Comparison of ENCODE assay signal across 8 cellular contexts in the genomic region with DNA sequence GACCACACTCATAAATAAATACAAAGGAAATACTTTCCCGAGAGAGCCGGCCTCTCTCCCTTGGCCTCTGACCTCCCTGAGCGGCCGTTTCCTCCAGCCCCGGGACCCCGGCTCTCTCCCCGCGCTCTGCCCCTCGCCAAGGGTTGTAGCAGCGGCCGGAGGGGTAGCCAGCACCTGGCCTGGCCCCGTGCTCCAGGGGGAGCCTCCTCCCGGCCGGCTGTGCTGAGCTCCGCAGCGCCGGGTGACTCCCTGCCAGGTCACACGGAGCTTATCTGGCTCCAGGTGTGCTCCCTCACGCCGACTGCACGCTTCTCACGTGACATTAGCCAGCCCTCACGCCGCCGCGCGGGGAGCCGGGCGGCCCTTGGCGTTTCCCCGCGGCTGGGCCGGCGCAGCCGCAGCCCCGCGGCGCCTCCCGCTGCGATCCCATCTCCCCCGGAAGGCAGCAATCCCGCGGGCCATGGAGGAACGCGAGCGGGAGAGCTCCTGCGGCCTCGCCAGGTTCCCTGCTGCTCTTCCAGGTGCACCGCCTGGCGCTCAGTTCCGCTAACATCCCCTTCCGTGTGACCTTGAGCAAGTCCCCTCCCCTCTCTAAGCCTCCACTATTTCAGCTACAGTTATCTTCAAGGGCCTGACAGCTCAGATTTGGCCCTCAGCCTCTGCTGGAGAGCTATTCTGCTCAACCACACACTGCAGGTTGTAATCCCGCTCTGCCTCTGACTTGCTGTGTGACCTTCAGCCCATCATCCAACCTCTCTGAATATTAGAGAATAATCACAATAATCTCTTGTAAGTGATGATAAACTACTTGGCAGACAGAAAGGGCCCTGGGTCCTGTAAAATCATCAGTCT. TPM values are rescaled to one million over a fixed set of nuclear protein-coding genes. Genes with fewer than 3 reads are reported as not detected.
DNase-seq lines count a peak whose midpoint lies in the region; ATAC-seq and TF ChIP-seq lines count a peak whose summit lies in the region.

No MANE protein-coding gene starts in this region.

- peaks cover 20% of the 10 kb centered on the region for H3K4me1 Mint-ChIP-seq in CD8-positive, alpha-beta T cell (ENCODE audit: low read depth)

- intact Hi-C loops in CD8-positive, alpha-beta T cell (cut with DNase I, micrococcal nuclease), result no loop called here
- intact Hi-C loops in lower lobe of right lung (cut with DNase I), result no loop called here

- H3K4me1 ChIP-seq in CD8-positive, alpha-beta T cell (ENCODE audit: insufficient read depth, low read length), result peaks cover 22% of the 10 kb centered on the region
- H3K4me1 ChIP-seq in lower lobe of right lung, result peaks cover 53% of the 10 kb centered on the region

- no peaks in the 10 kb centered on the region for H3K36me3 ChIP-seq in CD8-positive, alpha-beta T cell (ENCODE audit: insufficient read depth, low read length)
- no peaks in the 10 kb centered on the region for H3K36me3 ChIP-seq in lower lobe of right lung

- H3K27ac Mint-ChIP-seq in CD8-positive, alpha-beta T cell, result peak overlapping the region; percentile 91

- peak; percentile 43 for ATAC-seq in CD8-positive, alpha-beta T cell
- ATAC-seq in lower lobe of right lung, result peak; percentile 75 to 77

- no peak for TF ChIP-seq CTCF in CD8-positive, alpha-beta T cell (IDR thresholded peaks at IDR 0.05)
- TF ChIP-seq CTCF in lower lobe of right lung (IDR thresholded peaks at IDR 0.05), result no peak

- peak overlapping the region; percentile 89 for H3K4me3 Mint-ChIP-seq in CD8-positive, alpha-beta T cell

- no peaks in the 10 kb centered on the region for H3K36me3 Mint-ChIP-seq in CD8-positive, alpha-beta T cell

- peak in 6 of 7 experiments; percentile 36 to 75 (median 56) for DNase-seq in CD8-positive, alpha-beta T cell
- DNase-seq in HEK293T (ENCODE audit: extremely low spot score), result peak; percentile 48
- peak; percentile 59 for DNase-seq in NCI-H2227 (lab: John Stamatoyannopoulos, UW; ENCODE audit: unreplicated experiment)
- peak; percentile 47 to 59 for DNase-seq in activated CD4-positive, alpha-beta T cell treated with anti-CD3 and anti-CD28 coated beads for 4 hours
- peak; percentile 51 for DNase-seq in dermis blood vessel endothelial cell
- DNase-seq in lower lobe of right lung, result peak; percentile 82
- DNase-seq in stimulated activated CD8-positive, alpha-beta memory T cell treated with anti-CD3 and anti-CD28 coated beads, Interleukin-15, amount 100 ng/mL, for 24 hours (ENCODE audit: low read depth), result peak; percentile 33
- DNase-seq in cortex of kidney (lab: John Stamatoyannopoulos, UW), result no peak

- POLR2A ChIA-PET in CD8-positive, alpha-beta T cell (lab: Charles Lee), result interaction anchor here (0.6 to 2.5 kb wide), 8 partner anchors 20 to 1334 kb away, joined by 3 to 15 read pairs (median 4); partner anchors contain the start of gene NUFIP2
- POLR2A ChIA-PET in HEK293T (lab: Yijun Ruan, JAX), result interaction anchor here (0.6 to 6.6 kb wide), 10 partner anchors 10 to 374 kb away, joined by 3 to 60 read pairs (median 4); partner anchors contain the start of genes NUFIP2 and PHF12

- H3K9me3 ChIP-seq in CD8-positive, alpha-beta T cell (ENCODE audit: low read length), result no peaks in the 10 kb centered on the region
- no peaks in the 10 kb centered on the region for H3K9me3 ChIP-seq in lower lobe of right lung

- H3K27me3 Mint-ChIP-seq in CD8-positive, alpha-beta T cell (ENCODE audit: low read depth), result no peaks in the 10 kb centered on the region

- H3K27me3 ChIP-seq in CD8-positive, alpha-beta T cell (ENCODE audit: insufficient read depth, low read length), result no peaks in the 10 kb centered on the region
- H3K27me3 ChIP-seq in lower lobe of right lung (ENCODE audit: low read depth), result no peaks in the 10 kb centered on the region

- H3K9me3 Mint-ChIP-seq in CD8-positive, alpha-beta T cell, result no peaks in the 10 kb centered on the region

- H3K4me3 ChIP-seq in CD8-positive, alpha-beta T cell (ENCODE audit: low read depth, low read length), result peak overlapping the region; percentile 70
- peak overlapping the region; percentile 62 for H3K4me3 ChIP-seq in lower lobe of right lung

- peak overlapping the region; percentile 35 for H3K27ac ChIP-seq in CD8-positive, alpha-beta T cell (ENCODE audit: low read depth, low read length)
- peak overlapping the region; percentile 77 for H3K27ac ChIP-seq in lower lobe of right lung

- CTCF ChIA-PET in CD8-positive, alpha-beta T cell (lab: Charles Lee), result interaction anchor here (0.8 to 13.5 kb wide), 8 partner anchors 9 to 212 kb away, joined by 3 to 276 read pairs (median 6); no protein-coding TSS in a partner anchor
- CTCF ChIA-PET in HEK293T (lab: Yijun Ruan, JAX), result interaction anchor here (0.9 to 2.0 kb wide), 3 partner anchors 28 to 42 kb away, joined by 4 to 8 read pairs (median 5); no protein-coding TSS in a partner anchor

TF ChIP-seq in HEK293T, 16 proteins besides CTCF, POLR2A, EP300 and RAD21:
- no peak for TF ChIP-seq FOXM1 (IDR thresholded peaks at IDR 0.05; ENCODE audit: borderline replicate concordance)
- TF ChIP-seq L3MBTL2 (conservative IDR thresholded peaks at IDR 0.05), result peak; percentile 51

RNA-seq across cellular contexts. Expression of gene MYO18A, which starts 3.5 kb away (rescaled TPM):
- 10 to 100 TPM; 48.5 to 52.9 TPM for total RNA-seq in CD8-positive, alpha-beta T cell
- total RNA-seq in dermis blood vessel endothelial cell (42.4 and 47.4 TPM in 2 replicates), lower lobe of right lung (59.5 TPM)
